In genomic region chr6:2900821-2901644, GRCh38 we compare ENCODE assay signal across 9 cellular contexts. TPM values are rescaled to one million over a fixed set of nuclear protein-coding genes. Genes with fewer than 3 reads are reported as not detected.
DNase-seq lines count a peak whose midpoint lies in the region; ATAC-seq and TF ChIP-seq lines count a peak whose summit lies in the region.
"Had no signal": no experiment of that assay in that cellular context is flagged by ENCODE, and none has a peak within 500 bp of the region (broad histone marks: within the 10 kb centered on the region; RNA-seq: fewer than 3 reads in every experiment).

No MANE protein-coding gene starts in this region.

- H3K9me3 Mint-ChIP-seq in activated T-cell treated with anti-CD3 and anti-CD28 coated beads, Interleukin-2, amount 50 U/mL, for 4 hours = no peaks in the 10 kb centered on the region

- H3K4me1 Mint-ChIP-seq in activated T-cell treated with anti-CD3 and anti-CD28 coated beads, Interleukin-2, amount 50 U/mL, for 4 hours (ENCODE audit: low read depth) = peaks cover 56% of the 10 kb centered on the region

- H3K4me3 Mint-ChIP-seq in activated T-cell treated with anti-CD3 and anti-CD28 coated beads, Interleukin-2, amount 50 U/mL, for 4 hours = peak overlapping the region; percentile 99

- peak; percentile 25 for TF ChIP-seq POLR2A in GM15510 (IDR thresholded peaks at IDR 0.05; ENCODE audit: borderline replicate concordance, extremely low read depth, insufficient read length)

- DNase-seq in activated T-cell treated with anti-CD3 and anti-CD28 coated beads, Interleukin-2, amount 50 U/mL, for 4 hours = no peak
- DNase-seq in hippocampal formation (lab: John Stamatoyannopoulos, UW) (peak; percentile 55 to 75), DMS153 (lab: John Stamatoyannopoulos, UW) (no peak), cortex of kidney (lab: John Stamatoyannopoulos, UW) (no peak)

- peak overlapping the region in 12 of 21 experiments; percentile 3 to 92 (median 38) for H3K27ac ChIP-seq in skin epidermis
- H3K27ac ChIP-seq: VCaP had no signal

- ATAC-seq in activated T-cell treated with anti-CD3 and anti-CD28 coated beads, Interleukin-2, amount 50 U/mL, for 4 hours = peak in 1 of 2 donors; percentile 9
- ATAC-seq in GM21576 (IDR thresholded peaks at IDR 0.05; ENCODE audit: unreplicated experiment) (no peak), HG03280 (IDR thresholded peaks at IDR 0.05; ENCODE audit: unreplicated experiment) (no peak)

- H3K4me3 ChIP-seq in skin epidermis = peak overlapping the region in 6 of 7 experiments; percentile 14 to 69 (median 52)

- peaks cover 42% of the 10 kb centered on the region for H3K36me3 Mint-ChIP-seq in activated T-cell treated with anti-CD3 and anti-CD28 coated beads, Interleukin-2, amount 50 U/mL, for 4 hours (ENCODE audit: insufficient read depth)

- no peaks in the 10 kb centered on the region for H3K27me3 Mint-ChIP-seq in activated T-cell treated with anti-CD3 and anti-CD28 coated beads, Interleukin-2, amount 50 U/mL, for 4 hours (ENCODE audit: low read depth)

RNA-seq across cellular contexts. Expression of gene SERPINB9, which starts 2.1 kb away (rescaled TPM):
- 10 to 100 TPM; 41.0 to 48.0 (median 42.4) TPM for total RNA-seq in activated T-cell treated with anti-CD3 and anti-CD28 coated beads, Interleukin-2, amount 50 U/mL, for 4 hours

RNA-seq across cellular contexts. Expression of gene SERPINB1, which starts 59.4 kb away (rescaled TPM):
- 10 to 100 TPM; 16.7 to 19.3 (median 18.0) TPM for total RNA-seq in activated T-cell treated with anti-CD3 and anti-CD28 coated beads, Interleukin-2, amount 50 U/mL, for 4 hours

Comparison
In these comparisons a context has a peak if more than half of its experiments do, and no peak if none do; other contexts are left out.
1. DNase-seq: peak in hippocampal formation (2 of 2); none in activated T-cell treated with anti-CD3 and anti-CD28 coated beads, Interleukin-2, amount 50 U/mL, for 4 hours (single experiment), DMS153 (single experiment) and cortex of kidney (single experiment).